ENCODE assay signal across 11 cellular contexts in genomic region chr1:20248954-20249612, GRCh38. TPM values are rescaled to one million over a fixed set of nuclear protein-coding genes. Genes with fewer than 3 reads are reported as not detected.
A peak's percentile ranks its signal among the peaks of the same experiment; 100 is the strongest.
DNase-seq lines count a peak whose midpoint lies in the region; ATAC-seq and TF ChIP-seq lines count a peak whose summit lies in the region.
"Had no signal": no experiment of that assay in that cellular context is flagged by ENCODE, and none has a peak within 500 bp of the region (broad histone marks: within the 10 kb centered on the region; RNA-seq: fewer than 3 reads in every experiment).

No MANE protein-coding gene starts in this region.

- DNase-seq in activated gamma-delta T cell treated with Interleukin-2 at 50 U/mL for 16 hours (peak; percentile 5), activated gamma-delta T cell (lab: John Stamatoyannopoulos, UW) (no peak), SHP77 (lab: John Stamatoyannopoulos, UW) (no peak), NCI-H345 treated with DMSO at 0.1 percent for 48 hours (lab: John Stamatoyannopoulos, UW; ENCODE audit: unreplicated experiment) (no peak)
- peak; percentile 68 to 75 for DNase-seq in activated T-cell treated with anti-CD3 and anti-CD28 coated beads, Interleukin-2, amount 50 U/mL, for 72 hours
- peak; percentile 65 for DNase-seq in natural killer cell treated with Interleukin-12 subunit alpha and Interleukin-12 subunit beta and Interleukin-15 and Interleukin-18, amount 100 ng/mL, for 72 hours (ENCODE audit: low spot score)
- DNase-seq: ACHN, anterior cingulate cortex had no signal

- no peaks in the 10 kb centered on the region for H3K27me3 Mint-ChIP-seq in activated T-cell treated with anti-CD3 and anti-CD28 coated beads, Interleukin-2, amount 50 U/mL, for 72 hours (ENCODE audit: low read depth)
- peaks cover 3 to 5% of the 10 kb centered on the region in 2 donors for H3K27me3 Mint-ChIP-seq in natural killer cell treated with Interleukin-12 subunit alpha and Interleukin-12 subunit beta and Interleukin-15 and Interleukin-18, amount 100 ng/mL, for 72 hours

- peaks cover 0 to 4% of the 10 kb centered on the region in 2 donors for H3K36me3 Mint-ChIP-seq in activated T-cell treated with anti-CD3 and anti-CD28 coated beads, Interleukin-2, amount 50 U/mL, for 72 hours (ENCODE audit: insufficient read depth in 2 of 2)
- no peaks in the 10 kb centered on the region for H3K36me3 Mint-ChIP-seq in natural killer cell treated with Interleukin-12 subunit alpha and Interleukin-12 subunit beta and Interleukin-15 and Interleukin-18, amount 100 ng/mL, for 72 hours

- peaks cover 27% of the 10 kb centered on the region for H3K4me1 Mint-ChIP-seq in activated T-cell treated with anti-CD3 and anti-CD28 coated beads, Interleukin-2, amount 50 U/mL, for 72 hours (ENCODE audit: low read depth)
- peaks cover 16 to 17% of the 10 kb centered on the region in 2 donors for H3K4me1 Mint-ChIP-seq in natural killer cell treated with Interleukin-12 subunit alpha and Interleukin-12 subunit beta and Interleukin-15 and Interleukin-18, amount 100 ng/mL, for 72 hours (ENCODE audit: low read depth in 2 of 2)

- ATAC-seq in activated T-cell treated with anti-CD3 and anti-CD28 coated beads, Interleukin-2, amount 50 U/mL, for 72 hours (replicated peaks in 1 of 2) = peak; percentile 93 to 94
- peak; percentile 80 to 87 for ATAC-seq in natural killer cell treated with Interleukin-12 subunit alpha and Interleukin-12 subunit beta and Interleukin-15 and Interleukin-18, amount 100 ng/mL, for 72 hours
- ATAC-seq in GM18505 (IDR thresholded peaks at IDR 0.05; ENCODE audit: unreplicated experiment) (no peak), HG03378 (IDR thresholded peaks at IDR 0.05; ENCODE audit: unreplicated experiment) (no peak)

- peak overlapping the region; percentile 39 to 65 for H3K4me3 Mint-ChIP-seq in activated T-cell treated with anti-CD3 and anti-CD28 coated beads, Interleukin-2, amount 50 U/mL, for 72 hours
- H3K4me3 Mint-ChIP-seq in natural killer cell treated with Interleukin-12 subunit alpha and Interleukin-12 subunit beta and Interleukin-15 and Interleukin-18, amount 100 ng/mL, for 72 hours = peak overlapping the region; percentile 60

- TF ChIP-seq POLR2A in GM18505 (IDR thresholded peaks at IDR 0.05; ENCODE audit: borderline replicate concordance, extremely low read depth, insufficient read depth, insufficient read length) = no peak

- H3K27ac Mint-ChIP-seq in activated T-cell treated with anti-CD3 and anti-CD28 coated beads, Interleukin-2, amount 50 U/mL, for 72 hours = peak overlapping the region; percentile 85
- H3K27ac Mint-ChIP-seq in natural killer cell treated with Interleukin-12 subunit alpha and Interleukin-12 subunit beta and Interleukin-15 and Interleukin-18, amount 100 ng/mL, for 72 hours = peak overlapping the region; percentile 81 to 91

- peaks cover 2% of the 10 kb centered on the region in 2 donors for H3K9me3 Mint-ChIP-seq in activated T-cell treated with anti-CD3 and anti-CD28 coated beads, Interleukin-2, amount 50 U/mL, for 72 hours
- H3K9me3 Mint-ChIP-seq in natural killer cell treated with Interleukin-12 subunit alpha and Interleukin-12 subunit beta and Interleukin-15 and Interleukin-18, amount 100 ng/mL, for 72 hours = no peaks in the 10 kb centered on the region

RNA-seq across cellular contexts. Expression of gene VWA5B1, which starts 41.6 kb away (rescaled TPM):
- under 1 TPM in 1 of 2 donors, not detected in 1; 0.22 TPM for total RNA-seq in activated T-cell treated with anti-CD3 and anti-CD28 coated beads, Interleukin-2, amount 50 U/mL, for 72 hours
- not detected for total RNA-seq in natural killer cell treated with Interleukin-12 subunit alpha and Interleukin-12 subunit beta and Interleukin-15 and Interleukin-18, amount 100 ng/mL, for 72 hours
- total RNA-seq: mononuclear cell had no signal

Comparison
In these comparisons a context has a peak if more than half of its experiments do, and no peak if none do; other contexts are left out.
1. DNase-seq: peak in activated gamma-delta T cell treated with Interleukin-2 at 50 U/mL for 16 hours (single experiment), activated T-cell treated with anti-CD3 and anti-CD28 coated beads, Interleukin-2, amount 50 U/mL, for 72 hours (2 of 2) and natural killer cell treated with Interleukin-12 subunit alpha and Interleukin-12 subunit beta and Interleukin-15 and Interleukin-18, amount 100 ng/mL, for 72 hours (single experiment); none in activated gamma-delta T cell (single experiment), SHP77 (0 of 2) and NCI-H345 treated with DMSO at 0.1 percent for 48 hours (single experiment).
2. ATAC-seq: peak in activated T-cell treated with anti-CD3 and anti-CD28 coated beads, Interleukin-2, amount 50 U/mL, for 72 hours (2 of 2) and natural killer cell treated with Interleukin-12 subunit alpha and Interleukin-12 subunit beta and Interleukin-15 and Interleukin-18, amount 100 ng/mL, for 72 hours (2 of 2); none in GM18505 (single experiment) and HG03378 (single experiment).